ENCODE assay signal across 18 cellular contexts in genomic region chr20:33841439-33841799, GRCh38. TPM values are rescaled to one million over a fixed set of nuclear protein-coding genes. Genes with fewer than 3 reads are reported as not detected.
DNase-seq lines count a peak whose midpoint lies in the region; ATAC-seq, FAIRE-seq and TF ChIP-seq lines count a peak whose summit lies in the region.
"Had no signal": no experiment of that assay in that cellular context is flagged by ENCODE, and none has a peak within 500 bp of the region (broad histone marks: within the 10 kb centered on the region; RNA-seq: fewer than 3 reads in every experiment).

No MANE protein-coding gene starts in this region.

- H3K27me3 Mint-ChIP-seq in activated T-cell treated with anti-CD3 and anti-CD28 coated beads, Interleukin-2, amount 50 U/mL, for 24 hours, result no peaks in the 10 kb centered on the region
- no peaks in the 10 kb centered on the region for H3K27me3 Mint-ChIP-seq in activated B cell treated with CpG ODN at 0.5 μM for 24 hours

- intact Hi-C loops in activated B cell treated with CpG ODN at 0.5 μM for 24 hours (cut with micrococcal nuclease), result no loop called here
- intact Hi-C loops in sigmoid colon (cut with DNase I), result no loop called here

- TF ChIP-seq CTCF in KMS-11 (conservative IDR thresholded peaks at IDR 0.05; ENCODE audit: low read depth, low read length) (no peak), activated B cell treated with CpG ODN at 0.5 μM for 24 hours (IDR thresholded peaks at IDR 0.05) (no peak), sigmoid colon (IDR thresholded peaks at IDR 0.05) (no peak), D721Med (IDR thresholded peaks at IDR 0.05; ENCODE audit: insufficient read depth, missing control alignments) (no peak)

- peaks cover 88% of the 10 kb centered on the region for H3K4me1 Mint-ChIP-seq in activated T-cell treated with anti-CD3 and anti-CD28 coated beads, Interleukin-2, amount 50 U/mL, for 24 hours (ENCODE audit: low read depth)
- peaks cover 98% of the 10 kb centered on the region for H3K4me1 Mint-ChIP-seq in activated B cell treated with CpG ODN at 0.5 μM for 24 hours

- H3K27ac ChIP-seq in KMS-11 (peak overlapping the region; percentile 16; the same call in 1 of the 2 replicates), sigmoid colon (peak overlapping the region in 2 of 4 donors; percentile 4 to 23)
- H3K27ac ChIP-seq: A549 had no signal

- CTCF ChIA-PET in activated B cell treated with CpG ODN at 0.5 μM for 24 hours (lab: Charles Lee), result no interaction called here

- peaks cover 100% of the 10 kb centered on the region for H3K79me2 ChIP-seq in KMS-11 (ENCODE audit: insufficient read depth, low read depth)

- DNase-seq in activated T-cell treated with anti-CD3 and anti-CD28 coated beads, Interleukin-2, amount 50 U/mL, for 24 hours, result no peak
- DNase-seq in activated T-cell treated with anti-CD3 and anti-CD28 coated beads, Interleukin-2, amount 50 U/mL, for 48 hours, result no peak
- DNase-seq in activated B cell treated with CpG ODN at 0.5 μM for 24 hours (no peak), sigmoid colon (peak; percentile 10), germinal center (ENCODE audit: low spot score) (no peak), D721Med (ENCODE audit: insufficient read length, low spot score) (no peak), NCI-H1694 (lab: John Stamatoyannopoulos, UW) (no peak)
- DNase-seq: GDM1, GOT3, KG1, MG63, NCI-H1105, NCI-H187, NCI-H446 treated with DMSO at 0.1 percent for 48 hours, NCI-H748 treated with DMSO at 0.1 percent for 48 hours had no signal

- peaks cover 98% of the 10 kb centered on the region for H3K4me1 ChIP-seq in KMS-11 (ENCODE audit: low read depth, poor library complexity, severe bottlenecking)
- H3K4me1 ChIP-seq in sigmoid colon, result peaks cover 0 to 95% (median 86%) of the 10 kb centered on the region in 4 donors

- FAIRE-seq in D721Med (lab: Jason Lieb, UNC), result no peak
- FAIRE-seq: A549 had no signal

- POLR2A ChIA-PET in activated B cell treated with CpG ODN at 0.5 μM for 24 hours (lab: Charles Lee), result no interaction called here

- H3K36me3 Mint-ChIP-seq in activated T-cell treated with anti-CD3 and anti-CD28 coated beads, Interleukin-2, amount 50 U/mL, for 24 hours (ENCODE audit: low read depth), result peaks cover 11% of the 10 kb centered on the region
- H3K36me3 Mint-ChIP-seq in activated B cell treated with CpG ODN at 0.5 μM for 24 hours (ENCODE audit: low read depth), result peaks cover 30% of the 10 kb centered on the region

- peaks cover 24% of the 10 kb centered on the region; the same call in 1 of the 2 replicates for H4K20me1 ChIP-seq in KMS-11 (ENCODE audit: insufficient read depth)

- WGBS in sigmoid colon, 2 donors, result 54 to 79% methylated on average over 3 of the region's 3 CpGs

- no peaks in the 10 kb centered on the region for H3K27me3 ChIP-seq in KMS-11 (ENCODE audit: insufficient read depth, low read depth)
- no peaks in the 10 kb centered on the region for H3K27me3 ChIP-seq in sigmoid colon
- H3K27me3 ChIP-seq: MG63 had no signal

- no peak overlapping the region for H3K4me3 Mint-ChIP-seq in activated T-cell treated with anti-CD3 and anti-CD28 coated beads, Interleukin-2, amount 50 U/mL, for 24 hours
- no peak overlapping the region for H3K4me3 Mint-ChIP-seq in activated B cell treated with CpG ODN at 0.5 μM for 24 hours
- H3K4me3 Mint-ChIP-seq: CD14-positive monocyte had no signal

- no peak overlapping the region for H3K4me3 ChIP-seq in KMS-11 (IDR thresholded peaks at IDR 0.05; ENCODE audit: insufficient read depth, low read depth, low read length)
- H3K4me3 ChIP-seq in sigmoid colon, result no peak overlapping the region
- H3K4me3 ChIP-seq: A549, MG63 had no signal

- H3K9me3 ChIP-seq in sigmoid colon, result no peaks in the 10 kb centered on the region
- H3K9me3 ChIP-seq: A549, MG63 had no signal

- H3K9ac ChIP-seq in KMS-11, result no peak overlapping the region

- TF ChIP-seq POLR2A in sigmoid colon (IDR thresholded peaks at IDR 0.05), result no peak

- no peak overlapping the region for H2AFZ ChIP-seq in KMS-11 (ENCODE audit: low read depth)

- no peaks in the 10 kb centered on the region for H3K36me3 ChIP-seq in KMS-11 (ENCODE audit: insufficient read depth)
- H3K36me3 ChIP-seq in sigmoid colon, result no peaks in the 10 kb centered on the region
- H3K36me3 ChIP-seq: MG63 had no signal

- ATAC-seq in activated B cell treated with CpG ODN at 0.5 μM for 24 hours (ENCODE audit: low read depth), result no peak
- ATAC-seq: A549 had no signal

- peak overlapping the region; percentile 15 for H3K27ac Mint-ChIP-seq in activated T-cell treated with anti-CD3 and anti-CD28 coated beads, Interleukin-2, amount 50 U/mL, for 24 hours
- peak overlapping the region; percentile 21 for H3K27ac Mint-ChIP-seq in activated B cell treated with CpG ODN at 0.5 μM for 24 hours

- no peaks in the 10 kb centered on the region for H3K9me3 Mint-ChIP-seq in activated T-cell treated with anti-CD3 and anti-CD28 coated beads, Interleukin-2, amount 50 U/mL, for 24 hours
- no peaks in the 10 kb centered on the region for H3K9me3 Mint-ChIP-seq in activated B cell treated with CpG ODN at 0.5 μM for 24 hours
- H3K9me3 Mint-ChIP-seq: CD14-positive monocyte had no signal

- TF ChIP-seq EP300 in sigmoid colon (IDR thresholded peaks at IDR 0.05), result no peak

- peak overlapping the region; percentile 43; the same call in 1 of the 2 replicates for H3K4me2 ChIP-seq in KMS-11
- H3K4me2 ChIP-seq: A549 had no signal

RNA-seq across cellular contexts. Expression of gene CHMP4B, which starts 30.3 kb away (rescaled TPM):
- total RNA-seq in activated B cell treated with CpG ODN at 0.5 μM for 24 hours, result 116 and 121 TPM in 2 replicates
- 100 to 1,000 TPM; 102 to 115 (median 108) TPM for total RNA-seq in sigmoid colon
- polyA plus RNA-seq in sigmoid colon, result 100 to 1,000 TPM; 212 to 394 (median 250) TPM
